In the genomic region with DNA sequence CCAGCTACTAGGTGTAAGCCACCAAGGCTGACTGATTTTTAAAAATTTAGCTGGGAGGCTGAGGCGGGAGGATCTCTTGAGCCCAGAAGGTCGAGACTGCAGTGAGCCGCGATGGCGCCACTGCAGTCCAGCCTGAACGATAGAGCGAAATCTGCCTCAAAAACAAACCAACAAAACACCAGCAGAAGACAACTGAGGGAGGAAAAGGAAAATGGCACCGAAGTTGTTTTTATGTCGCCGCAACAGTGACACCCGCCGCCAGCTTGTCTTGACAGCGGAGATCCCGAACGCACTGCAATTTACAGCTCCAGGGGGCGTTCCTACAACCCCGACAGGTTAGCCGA, we compare ENCODE assay signal across 8 cellular contexts. TPM values are rescaled to one million over a fixed set of nuclear protein-coding genes. Genes with fewer than 3 reads are reported as not detected.
DNase-seq lines count a peak whose midpoint lies in the region; ATAC-seq, FAIRE-seq and TF ChIP-seq lines count a peak whose summit lies in the region.

No MANE protein-coding gene starts in this region.

- H3K9me2 ChIP-seq in GM23338 (ENCODE audit: insufficient read depth), result no peaks in the 10 kb centered on the region

- H3K27ac Mint-ChIP-seq in GM23338 (no peak overlapping the region), memory B cell (peak overlapping the region; percentile 91)
- H3K27ac Mint-ChIP-seq in activated naive CD8-positive, alpha-beta T cell treated with anti-CD3 and anti-CD28 coated beads, Interleukin-2, amount 10 ng/mL, durations not matched to agents 7 days and 5 days, result peak overlapping the region; percentile 96

- TF ChIP-seq POLR2A in A549 (IDR thresholded peaks at IDR 0.05; ENCODE audit: low read length), result no peak

- TF ChIP-seq CTCF in A549 (IDR thresholded peaks at IDR 0.05) (no peak), GM23338 (conservative IDR thresholded peaks at IDR 0.05; ENCODE audit: low read depth in 2 of 2) (no peak)

- H3K27ac ChIP-seq in A549 (peak overlapping the region in 1 of 2 experiments; percentile 27; a peak in 2 of 6 replicates), GM23338 (ENCODE audit: low read depth) (no peak overlapping the region)

- CTCF ChIA-PET in A549 (lab: Yijun Ruan, JAX), result interaction anchor here (0.6 to 14.1 kb wide), 147 partner anchors 11 to 1140 kb away, joined by 3 to 254 read pairs (median 5); partner anchors contain the start of genes ACTN4, CCER2, ECH1 and EIF3K

- no peak for FAIRE-seq in A549 (lab: Jason Lieb, UNC)

- no peak for TF ChIP-seq RAD21 in A549 (conservative IDR thresholded peaks at IDR 0.05 in 1 of 2, IDR thresholded peaks at IDR 0.05 in 1 of 2)

- no peaks in the 10 kb centered on the region for H3F3A ChIP-seq in GM23338 (replicated peaks; ENCODE audit: low read depth)

- H3K4me1 ChIP-seq in A549 (peaks cover 10% of the 10 kb centered on the region), GM23338 (ENCODE audit: insufficient read depth) (no peaks in the 10 kb centered on the region)

- H3K9me3 ChIP-seq in A549, result no peaks in the 10 kb centered on the region

- peak overlapping the region; percentile 85 for H3K4me2 ChIP-seq in A549
- H3K4me2 ChIP-seq in GM23338, result peak overlapping the region; percentile 73

- H3K9me3 Mint-ChIP-seq in GM23338 (no peaks in the 10 kb centered on the region; the same call in 2 of the 3 replicates), memory B cell (no peaks in the 10 kb centered on the region)
- H3K9me3 Mint-ChIP-seq in activated naive CD8-positive, alpha-beta T cell treated with anti-CD3 and anti-CD28 coated beads, Interleukin-2, amount 10 ng/mL, durations not matched to agents 7 days and 5 days, result no peaks in the 10 kb centered on the region

- POLR2A ChIA-PET in A549 (lab: Yijun Ruan, JAX), result interaction anchor here (0.5 to 2.4 kb wide), 18 partner anchors 8 to 527 kb away, joined by 3 to 30 read pairs (median 4); partner anchors contain the start of genes ACTN4, C19orf33, EIF3K and GGN
- POLR2A ChIA-PET in activated naive CD8-positive, alpha-beta T cell treated with anti-CD3 and anti-CD28 coated beads, Interleukin-2, amount 10 ng/mL, durations not matched to agents 7 days and 5 days (lab: Charles Lee), result interaction anchor here (0.5 to 2.9 kb wide), 27 partner anchors 9 to 551 kb away, joined by 3 to 23 read pairs (median 4); partner anchors contain the start of genes ACTN4, EIF3K, GGN and MAP4K1

- peaks cover 50% of the 10 kb centered on the region for H3K27me3 ChIP-seq in GM23338 (ENCODE audit: insufficient read depth)

- DNase-seq in A549 (ENCODE audit: low read depth in 1 of 2, low spot score in 1 of 2) (no peak), GM23338 (ENCODE audit: low spot score) (no peak), memory B cell (ENCODE audit: low spot score in 2 of 2) (no peak), NOMO-1 treated with dmso at 0.1 percent for 144 hours (lab: John Stamatoyannopoulos, UW; ENCODE audit: unreplicated experiment) (no peak), left lobe of liver (ENCODE audit: low spot score) (no peak)
- DNase-seq in activated naive CD8-positive, alpha-beta T cell treated with anti-CD3 and anti-CD28 coated beads, Interleukin-2, amount 10 ng/mL, durations not matched to agents 7 days and 5 days, result no peak

- no peaks in the 10 kb centered on the region for H3K36me3 ChIP-seq in GM23338 (ENCODE audit: insufficient read depth)

- H3K36me3 Mint-ChIP-seq in GM23338 (ENCODE audit: low read depth) (no peaks in the 10 kb centered on the region; the same call in 2 of the 3 replicates), memory B cell (peaks cover 7% of the 10 kb centered on the region)
- peaks cover 10% of the 10 kb centered on the region for H3K36me3 Mint-ChIP-seq in activated naive CD8-positive, alpha-beta T cell treated with anti-CD3 and anti-CD28 coated beads, Interleukin-2, amount 10 ng/mL, durations not matched to agents 7 days and 5 days

- no peaks in the 10 kb centered on the region; the same call in 1 of the 2 replicates for H4K20me1 ChIP-seq in GM23338 (replicated peaks; ENCODE audit: insufficient read depth)

- H3K4me3 Mint-ChIP-seq in GM23338 (peak overlapping the region; percentile 67), memory B cell (peak overlapping the region; percentile 91)
- peak overlapping the region; percentile 95 for H3K4me3 Mint-ChIP-seq in activated naive CD8-positive, alpha-beta T cell treated with anti-CD3 and anti-CD28 coated beads, Interleukin-2, amount 10 ng/mL, durations not matched to agents 7 days and 5 days

- peak overlapping the region; percentile 66 for H3K4me3 ChIP-seq in A549
- H3K4me3 ChIP-seq in GM23338, result peak overlapping the region; percentile 42

- peak in 1 of 2 experiments; percentile 38; a peak in 3 of 6 replicates for ATAC-seq in A549
- no peak for ATAC-seq in GM23338
- ATAC-seq in activated naive CD8-positive, alpha-beta T cell treated with anti-CD3 and anti-CD28 coated beads, Interleukin-2, amount 10 ng/mL, durations not matched to agents 7 days and 5 days (ENCODE audit: low read depth), result no peak
- ATAC-seq in memory B cell (ENCODE audit: low read depth), result no peak
- no peak for ATAC-seq in GM21786 (IDR thresholded peaks at IDR 0.05; ENCODE audit: unreplicated experiment)
- ATAC-seq in GM18520 (IDR thresholded peaks at IDR 0.05; ENCODE audit: unreplicated experiment), result no peak
- ATAC-seq in left lobe of liver, result no peak

- no peaks in the 10 kb centered on the region for H3K79me2 ChIP-seq in GM23338 (replicated peaks; ENCODE audit: insufficient read depth)

- no peak overlapping the region for H2AFZ ChIP-seq in GM23338

- H3K27me3 Mint-ChIP-seq in GM23338 (ENCODE audit: insufficient read depth, low read depth, poor library complexity) (peaks cover 41% of the 10 kb centered on the region), memory B cell (peaks cover 8% of the 10 kb centered on the region)
- peaks cover 11% of the 10 kb centered on the region for H3K27me3 Mint-ChIP-seq in activated naive CD8-positive, alpha-beta T cell treated with anti-CD3 and anti-CD28 coated beads, Interleukin-2, amount 10 ng/mL, durations not matched to agents 7 days and 5 days

- TF ChIP-seq EP300 in A549 (IDR thresholded peaks at IDR 0.05), result no peak

- H3K4me1 Mint-ChIP-seq in GM23338, result 0 out of 3 replicates have a peak, but pooled peaks cover 6% of the 10 kb centered on the region
- H3K4me1 Mint-ChIP-seq in activated naive CD8-positive, alpha-beta T cell treated with anti-CD3 and anti-CD28 coated beads, Interleukin-2, amount 10 ng/mL, durations not matched to agents 7 days and 5 days, result peaks cover 6% of the 10 kb centered on the region
- peaks cover 7% of the 10 kb centered on the region for H3K4me1 Mint-ChIP-seq in memory B cell

- WGBS in A549 (ENCODE audit: missing lambda C conversion rate), result 9% methylated on average over 18 of the region's 18 CpGs

RNA-seq across cellular contexts. Expression of gene FAM98C, which starts 0.3 kb away (rescaled TPM):
- polyA plus RNA-seq in A549 (2011; rRNA removed) (12.8 and 13.8 TPM in 2 replicates), A549 (2017; fragmentation: RNase III; extraction: RNeasy Plus Mini Kit Qiagen cat#74134 plus additional on column Dnase treatment) (19.5 to 20.4 TPM (median 20.1 TPM) in 3 replicates), GM23338 (2016; fragmentation: Nextera tagmentation; extraction: Ambion mirVana) (7.6 and 8.0 TPM in 2 replicates)
- polyA plus RNA-seq in A549 (2012; cell fraction: cytosol; rRNA removed), result 36.5 and 42.2 TPM in 2 replicates
- polyA plus RNA-seq in A549 (2012; cell fraction: nucleus; rRNA removed), result 70.9 and 89.2 TPM in 2 replicates
- 7.9 and 13.8 TPM in 2 replicates for polyA minus RNA-seq in A549 (2011; rRNA and poly(A)+ RNA removed)
- total RNA-seq in GM23338 (2014; rRNA removed; shearing (Covaris generic)), result 4.3 and 5.7 TPM in 2 replicates
- total RNA-seq in activated naive CD8-positive, alpha-beta T cell treated with anti-CD3 and anti-CD28 coated beads, Interleukin-2, amount 10 ng/mL, durations not matched to agents 7 days and 5 days, result 10 to 100 TPM; 32.5 to 37.7 TPM
- 8.7 TPM for total RNA-seq in left lobe of liver

RNA-seq across cellular contexts. Expression of gene SPRED3, which starts 14.1 kb away (rescaled TPM):
- polyA plus RNA-seq in A549 (2011; rRNA removed) (3.0 and 3.5 TPM in 2 replicates), A549 (2017; fragmentation: RNase III; extraction: RNeasy Plus Mini Kit Qiagen cat#74134 plus additional on column Dnase treatment) (2.6 to 3.6 TPM (median 2.8 TPM) in 3 replicates), GM23338 (2016; fragmentation: Nextera tagmentation; extraction: Ambion mirVana) (10.7 and 11.6 TPM in 2 replicates)
- 2.3 and 2.6 TPM in 2 replicates for polyA plus RNA-seq in A549 (2012; cell fraction: cytosol; rRNA removed)
- polyA plus RNA-seq in A549 (2012; cell fraction: nucleus; rRNA removed), result 11.1 and 12.9 TPM in 2 replicates
- polyA minus RNA-seq in A549 (2011; rRNA and poly(A)+ RNA removed), result 4.0 and 8.1 TPM in 2 replicates
- total RNA-seq in GM23338 (2014; rRNA removed; shearing (Covaris generic)), result 3.9 TPM in 2 replicates
- 1 to 10 TPM; 1.8 to 2.6 TPM for total RNA-seq in activated naive CD8-positive, alpha-beta T cell treated with anti-CD3 and anti-CD28 coated beads, Interleukin-2, amount 10 ng/mL, durations not matched to agents 7 days and 5 days
- 0.30 TPM for total RNA-seq in left lobe of liver

RNA-seq across cellular contexts. Expression of gene GGN, which starts 14.8 kb away (rescaled TPM):
- polyA plus RNA-seq in A549 (2011; rRNA removed) (not detected in 2 replicates), A549 (2017; fragmentation: RNase III; extraction: RNeasy Plus Mini Kit Qiagen cat#74134 plus additional on column Dnase treatment) (0.33 to 0.66 TPM (median 0.46 TPM) in 3 replicates), GM23338 (2016; fragmentation: Nextera tagmentation; extraction: Ambion mirVana) (1.5 and 2.6 TPM in 2 replicates)
- 0.08 and 0.22 TPM in 2 replicates for polyA plus RNA-seq in A549 (2012; cell fraction: cytosol; rRNA removed)
- polyA plus RNA-seq in A549 (2012; cell fraction: nucleus; rRNA removed), result 0.11 and 0.23 TPM in 2 replicates
- not detected in 2 replicates for polyA minus RNA-seq in A549 (2011; rRNA and poly(A)+ RNA removed)
- 0.14 and 0.70 TPM in 2 replicates for total RNA-seq in GM23338 (2014; rRNA removed; shearing (Covaris generic))
- total RNA-seq in activated naive CD8-positive, alpha-beta T cell treated with anti-CD3 and anti-CD28 coated beads, Interleukin-2, amount 10 ng/mL, durations not matched to agents 7 days and 5 days, result not detected
- total RNA-seq in left lobe of liver, result not detected

RNA-seq across cellular contexts. Expression of gene RASGRP4, which starts 23.4 kb away (rescaled TPM):
- polyA plus RNA-seq in A549 (2011; rRNA removed) (0.13 and 0.22 TPM in 2 replicates), A549 (2017; fragmentation: RNase III; extraction: RNeasy Plus Mini Kit Qiagen cat#74134 plus additional on column Dnase treatment) (0.09 to 0.30 TPM (median 0.18 TPM) in 3 replicates), GM23338 (2016; fragmentation: Nextera tagmentation; extraction: Ambion mirVana) (1.5 and 1.6 TPM in 2 replicates)
- 0.13 and 0.18 TPM in 2 replicates for polyA plus RNA-seq in A549 (2012; cell fraction: cytosol; rRNA removed)
- 0.04 and 0.10 TPM in 2 replicates for polyA plus RNA-seq in A549 (2012; cell fraction: nucleus; rRNA removed)
- 0.12 TPM in 1 of 2 replicates, not detected in the other for polyA minus RNA-seq in A549 (2011; rRNA and poly(A)+ RNA removed)
- 3.6 and 4.1 TPM in 2 replicates for total RNA-seq in GM23338 (2014; rRNA removed; shearing (Covaris generic))
- under 1 TPM; 0.31 to 0.80 TPM for total RNA-seq in activated naive CD8-positive, alpha-beta T cell treated with anti-CD3 and anti-CD28 coated beads, Interleukin-2, amount 10 ng/mL, durations not matched to agents 7 days and 5 days
- total RNA-seq in left lobe of liver, result 1.0 TPM

RNA-seq across cellular contexts. Expression of gene PSMD8, which starts 28.2 kb away (rescaled TPM):
- polyA plus RNA-seq in A549 (2011; rRNA removed) (437 and 469 TPM in 2 replicates), A549 (2017; fragmentation: RNase III; extraction: RNeasy Plus Mini Kit Qiagen cat#74134 plus additional on column Dnase treatment) (456 to 462 TPM (median 458 TPM) in 3 replicates), GM23338 (2016; fragmentation: Nextera tagmentation; extraction: Ambion mirVana) (129 and 138 TPM in 2 replicates)
- polyA plus RNA-seq in A549 (2012; cell fraction: cytosol; rRNA removed), result 941 and 1,147 TPM in 2 replicates
- 541 and 764 TPM in 2 replicates for polyA plus RNA-seq in A549 (2012; cell fraction: nucleus; rRNA removed)
- polyA minus RNA-seq in A549 (2011; rRNA and poly(A)+ RNA removed), result 402 and 496 TPM in 2 replicates
- total RNA-seq in GM23338 (2014; rRNA removed; shearing (Covaris generic)), result 165 and 241 TPM in 2 replicates
- total RNA-seq in activated naive CD8-positive, alpha-beta T cell treated with anti-CD3 and anti-CD28 coated beads, Interleukin-2, amount 10 ng/mL, durations not matched to agents 7 days and 5 days, result 100 to 1,000 TPM; 127 to 131 TPM
- 62.5 TPM for total RNA-seq in left lobe of liver
